ENCODE assay signal across 9 cellular contexts in genomic region chr9:133421615-133422542, GRCh38. TPM values are rescaled to one million over a fixed set of nuclear protein-coding genes. Genes with fewer than 3 reads are reported as not detected.
DNase-seq lines count a peak whose midpoint lies in the region; ATAC-seq, FAIRE-seq and TF ChIP-seq lines count a peak whose summit lies in the region.
"Had no signal": no experiment of that assay in that cellular context is flagged by ENCODE, and none has a peak within 500 bp of the region (broad histone marks: within the 10 kb centered on the region; RNA-seq: fewer than 3 reads in every experiment).

TSS of gene ADAMTS13 (plus strand) at chr9:133422367. CDS start at chr9:133422444, 77 bp downstream.

- H4K20me1 ChIP-seq in hepatocyte (ENCODE audit: insufficient read depth, poor library complexity, severe bottlenecking), result no peaks in the 10 kb centered on the region

- H3K4me3 ChIP-seq in RWPE2 (ENCODE audit: severe bottlenecking) (no peak within 1 kb of the TSS), hepatocyte (no peak within 1 kb of the TSS), thymus (ENCODE audit: low read length) (no peak within 1 kb of the TSS)

- peaks cover 8% of the 10 kb centered on the region for H3K79me2 ChIP-seq in hepatocyte

- TF ChIP-seq CTCF in RWPE2 (IDR thresholded peaks at IDR 0.05; ENCODE audit: poor library complexity, severe bottlenecking) (peak; percentile 11), hepatocyte (IDR thresholded peaks at IDR 0.05; ENCODE audit: poor library complexity) (peak; percentile 11)

- H3K4me1 ChIP-seq in RWPE2 (ENCODE audit: insufficient read depth, poor library complexity, severe bottlenecking) (no peaks in the 10 kb centered on the region), hepatocyte (ENCODE audit: insufficient read depth) (peaks cover 5% of the 10 kb centered on the region), thymus (ENCODE audit: control insufficient read depth, insufficient read depth, low read length) (peaks cover 3% of the 10 kb centered on the region)

- H3K27ac ChIP-seq in RWPE2 (ENCODE audit: poor library complexity, severe bottlenecking) (no peak within 1 kb of the TSS), hepatocyte (no peak within 1 kb of the TSS), thymus (ENCODE audit: low read depth) (no peak within 1 kb of the TSS)

- no peak for ATAC-seq in RWPE2 (ENCODE audit: low read depth)
- no peak for ATAC-seq in GM21515 (IDR thresholded peaks at IDR 0.05; ENCODE audit: unreplicated experiment)

- 72% methylated on average over 23 of the region's 23 CpGs for WGBS in hepatocyte (ENCODE audit: low lambda C conversion rate, missing lambda C conversion rate)
- 83% methylated on average over 23 of the region's 23 CpGs for WGBS in thymus

- H3K9me3 ChIP-seq in RWPE2 (ENCODE audit: severe bottlenecking) (no peaks in the 10 kb centered on the region), hepatocyte (ENCODE audit: low read depth) (no peaks in the 10 kb centered on the region), thymus (ENCODE audit: control insufficient read depth) (no peaks in the 10 kb centered on the region)

- H2AFZ ChIP-seq in hepatocyte, result no peak within 1 kb of the TSS

- DNase-seq in stimulated activated CD4-positive, alpha-beta T cell treated with anti-CD3 and anti-CD28 coated beads, Interleukin-12 subunit alpha, Interleukin-12 subunit beta, amount 100 ng/mL, for 48 hours (ENCODE audit: low read depth in 2 of 3, low spot score in 1 of 3), result peak; percentile 38 to 41 (median 40)
- no peak for DNase-seq in stimulated activated CD4-positive, alpha-beta T cell treated with anti-CD3 and anti-CD28 coated beads, Interleukin-12 subunit alpha, Interleukin-12 subunit beta, amount 100 ng/mL, for 4 hours
- DNase-seq in RWPE2 (ENCODE audit: low spot score), result no peak
- DNase-seq in hepatocyte (ENCODE audit: low spot score), result no peak
- DNase-seq in AG08396 (ENCODE audit: low spot score), result no peak
- no peak for DNase-seq in H54 (ENCODE audit: insufficient read length, low spot score)

- no peaks in the 10 kb centered on the region for H3K9me2 ChIP-seq in hepatocyte (replicated peaks; ENCODE audit: insufficient read depth)

- H3K36me3 ChIP-seq in RWPE2 (ENCODE audit: low read depth) (no peaks in the 10 kb centered on the region), hepatocyte (replicated peaks; ENCODE audit: insufficient read depth, low read depth) (no peaks in the 10 kb centered on the region), thymus (ENCODE audit: control insufficient read depth, insufficient read depth) (no peaks in the 10 kb centered on the region)

- H3K4me2 ChIP-seq in hepatocyte, result no peak within 1 kb of the TSS

- H3K27me3 ChIP-seq in RWPE2 (ENCODE audit: insufficient read depth, poor library complexity, severe bottlenecking), result no peaks in the 10 kb centered on the region
- H3K27me3 ChIP-seq in hepatocyte, result no peaks in the 10 kb centered on the region
- H3K27me3 ChIP-seq in thymus (ENCODE audit: control insufficient read depth, insufficient read depth), result peaks cover 3% of the 10 kb centered on the region

- TF ChIP-seq POLR2A in H54 (IDR thresholded peaks at IDR 0.05; ENCODE audit: low read depth, low read length), result no peak

- no peak for FAIRE-seq in H54 (lab: Jason Lieb, UNC)

RNA-seq across cellular contexts. Expression of gene ADAMTS13, which starts in this region (rescaled TPM):
- total RNA-seq in hepatocyte, result 1.5 and 6.8 TPM in 2 replicates
- 6.5 and 11.4 TPM in 2 replicates for polyA plus RNA-seq in hepatocyte
- 11.8 TPM for polyA plus RNA-seq in thymus
- total RNA-seq: RPMI7951 had no signal

Comparison
In these comparisons a context has a peak if more than half of its experiments do, and no peak if none do; other contexts are left out.
1. DNase-seq: peak in stimulated activated CD4-positive, alpha-beta T cell treated with anti-CD3 and anti-CD28 coated beads, Interleukin-12 subunit alpha, Interleukin-12 subunit beta, amount 100 ng/mL, for 48 hours (3 of 3); none in stimulated activated CD4-positive, alpha-beta T cell treated with anti-CD3 and anti-CD28 coated beads, Interleukin-12 subunit alpha, Interleukin-12 subunit beta, amount 100 ng/mL, for 4 hours (single experiment), RWPE2 (single experiment), hepatocyte (single experiment), AG08396 (single experiment) and H54 (single experiment).